ENCODE assay signal across 12 cellular contexts in the genomic region with DNA sequence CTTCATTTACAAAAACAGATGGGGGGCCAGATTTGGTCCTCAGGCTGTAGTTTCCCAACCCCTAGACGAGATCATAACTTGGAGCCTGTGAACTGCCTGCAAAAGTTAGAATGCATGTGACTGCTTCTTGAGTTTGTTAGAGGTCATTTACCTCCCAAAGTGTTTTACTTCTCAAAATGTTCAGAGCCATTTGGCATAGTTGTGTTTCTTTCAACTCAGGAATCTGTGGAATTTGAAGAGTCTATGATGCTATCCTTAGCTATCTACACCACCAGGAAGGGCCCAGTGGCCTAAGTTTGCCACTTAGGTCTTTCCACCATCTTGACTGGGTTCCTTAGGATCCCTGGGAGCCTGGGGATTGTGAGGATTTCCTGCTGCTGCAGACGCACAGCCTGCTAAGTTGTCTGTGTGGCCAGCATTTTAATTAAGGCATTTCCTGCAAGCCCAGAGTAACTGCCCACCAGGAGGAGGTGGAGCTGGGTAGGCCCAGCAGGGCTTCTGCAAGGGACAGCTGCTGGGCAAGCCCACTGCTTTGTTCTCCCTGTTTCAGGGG. TPM values are rescaled to one million over a fixed set of nuclear protein-coding genes. Genes with fewer than 3 reads are reported as not detected.
DNase-seq lines count a peak whose midpoint lies in the region; ATAC-seq and TF ChIP-seq lines count a peak whose summit lies in the region.
"Had no signal": no experiment of that assay in that cellular context is flagged by ENCODE, and none has a peak within 500 bp of the region (broad histone marks: within the 10 kb centered on the region; RNA-seq: fewer than 3 reads in every experiment).

No MANE protein-coding gene starts in this region.

- H3K36me3 ChIP-seq in HUES64 (ENCODE audit: insufficient read depth, low read length) (peaks cover 85% of the 10 kb centered on the region), mesendoderm (ENCODE audit: control insufficient read depth, insufficient read depth, low read length) (peaks cover 21% of the 10 kb centered on the region)

- no peak overlapping the region for H2AK5ac ChIP-seq in mesendoderm (ENCODE audit: low read length)

- no peak overlapping the region for H3K4me2 ChIP-seq in mesendoderm (ENCODE audit: low read length)
- H3K4me2 ChIP-seq: BLaER1 treated with 17β-estradiol and CSF1 and Interleukin-3, amounts not matched to agents 10 nM and 100 nM; hepatocyte; KMS-11 had no signal

- no peak overlapping the region for H2BK5ac ChIP-seq in mesendoderm (ENCODE audit: low read length)

- peak overlapping the region; percentile 56 for H2BK120ac ChIP-seq in mesendoderm (ENCODE audit: low read depth, low read length)

- CTCF ChIA-PET in AG04450 (lab: Charles Lee), result no interaction called here

- H3K9ac ChIP-seq in HUES64 (ENCODE audit: low read depth, low read length) (no peak overlapping the region), mesendoderm (ENCODE audit: low read length) (no peak overlapping the region)
- H3K9ac ChIP-seq: BLaER1 treated with 17β-estradiol and CSF1 and Interleukin-3, amounts not matched to agents 10 nM and 100 nM; KMS-11 had no signal

- H3K27ac ChIP-seq in AG04450 (ENCODE audit: low read depth, low read length) (peak overlapping the region; percentile 74), HUES64 (ENCODE audit: low read depth, low read length) (peak overlapping the region; percentile 72), mesendoderm (ENCODE audit: low read depth, low read length) (peak overlapping the region; percentile 95)
- H3K27ac ChIP-seq: BLaER1 treated with 17β-estradiol and CSF1 and Interleukin-3, amounts not matched to agents 10 nM and 100 nM; KMS-11; upper lobe of right lung had no signal

- no peak overlapping the region for H2BK15ac ChIP-seq in mesendoderm (replicated peaks; ENCODE audit: low read depth)

- no peak overlapping the region for H4K8ac ChIP-seq in mesendoderm (ENCODE audit: low read depth, low read length)

- POLR2A ChIA-PET in AG04450 (lab: Yijun Ruan, JAX), result interaction anchor here (0.6 to 1.2 kb wide), 2 partner anchors 35 to 433 kb away, joined by 4 to 6 read pairs; no protein-coding TSS in a partner anchor

- peak overlapping the region; percentile 72 for H3K4ac ChIP-seq in mesendoderm (ENCODE audit: low read depth, low read length)

- no peak for DNase-seq in AG04450 (ENCODE audit: low read depth, low spot score)
- DNase-seq in dermis blood vessel endothelial cell, result peak; percentile 84
- DNase-seq in mesendoderm, result peak; percentile 98
- DNase-seq in pons (ENCODE audit: low spot score), result no peak
- no peak for DNase-seq in NCI-H1694 (lab: John Stamatoyannopoulos, UW)
- DNase-seq in medulla oblongata (ENCODE audit: extremely low spot score), result no peak
- DNase-seq: upper lobe of right lung had no signal

- H3K79me1 ChIP-seq in mesendoderm (ENCODE audit: low read length), result peaks cover 1% of the 10 kb centered on the region

- no peak overlapping the region for H3K56ac ChIP-seq in mesendoderm (ENCODE audit: low read length)

- H3K79me2 ChIP-seq in mesendoderm (ENCODE audit: control insufficient read depth, insufficient read depth, low read length), result no peaks in the 10 kb centered on the region
- H3K79me2 ChIP-seq: hepatocyte had no signal

- peak overlapping the region; percentile 87 for H3K18ac ChIP-seq in mesendoderm (ENCODE audit: low read length)

- H3K27me3 ChIP-seq in AG04450 (ENCODE audit: control insufficient read depth, insufficient read depth, low read length) (no peaks in the 10 kb centered on the region), HUES64 (ENCODE audit: insufficient read depth, low read length) (no peaks in the 10 kb centered on the region), mesendoderm (ENCODE audit: insufficient read depth, low read length, poor library complexity) (no peaks in the 10 kb centered on the region)
- H3K27me3 ChIP-seq: BLaER1 treated with 17β-estradiol and CSF1 and Interleukin-3, amounts not matched to agents 10 nM and 100 nM; hepatocyte; upper lobe of right lung had no signal

- WGBS in HUES64, result 43% methylated on average over 2 of the region's 2 CpGs
- WGBS in mesendoderm (ENCODE audit: extremely low coverage, insufficient coverage, low lambda C conversion rate), result no CpG with 5 or more reads among the region's 2 CpGs

- H3K4me1 ChIP-seq in HUES64 (ENCODE audit: insufficient read depth, low read length) (peaks cover 22% of the 10 kb centered on the region), mesendoderm (ENCODE audit: control insufficient read depth, low read depth, low read length) (peaks cover 10% of the 10 kb centered on the region)
- H3K4me1 ChIP-seq: BLaER1 treated with 17β-estradiol and CSF1 and Interleukin-3, amounts not matched to agents 10 nM and 100 nM; upper lobe of right lung had no signal

- ATAC-seq in activated CD4-positive, CD25-positive, alpha-beta regulatory T cell treated with anti-CD3 and anti-CD28 coated beads, Interleukin-2, amount 50 U/mL, for 24 hours, result no peak

- H3K4me3 ChIP-seq in AG04450 (ENCODE audit: low read depth, low read length), result no peak overlapping the region
- H3K4me3 ChIP-seq in HUES64 (ENCODE audit: low read length), result no peak overlapping the region
- no peak overlapping the region for H3K4me3 ChIP-seq in mesendoderm (ENCODE audit: low read length)
- H3K4me3 ChIP-seq: BLaER1 treated with 17β-estradiol and CSF1 and Interleukin-3, amounts not matched to agents 10 nM and 100 nM; hepatocyte; upper lobe of right lung had no signal

- TF ChIP-seq CTCF in AG04450 (IDR thresholded peaks at IDR 0.05; ENCODE audit: low read depth, low read length), result no peak

- H3K23ac ChIP-seq in mesendoderm (ENCODE audit: low read length), result no peak overlapping the region

- H4K5ac ChIP-seq in mesendoderm (ENCODE audit: low read length), result no peak overlapping the region

- H3K9me3 ChIP-seq in AG04450 (ENCODE audit: control insufficient read depth, insufficient read depth, low read length), result no peaks in the 10 kb centered on the region
- no peaks in the 10 kb centered on the region for H3K9me3 ChIP-seq in HUES64 (ENCODE audit: insufficient read depth, low read depth, low read length)
- H3K9me3 ChIP-seq: BLaER1 treated with 17β-estradiol and CSF1 and Interleukin-3, amounts not matched to agents 10 nM and 100 nM; upper lobe of right lung had no signal

RNA-seq across cellular contexts. Expression of a gene that starts 53.1 kb away (rescaled TPM):
- polyA plus RNA-seq in AG04450 (2011; rRNA removed), result 178 and 226 TPM in 2 replicates
- 623 and 647 TPM in 2 replicates for polyA minus RNA-seq in AG04450 (2011; rRNA and poly(A)+ RNA removed)
- 192 TPM for polyA plus RNA-seq in HUES64 (2013, experiment 1 of 2)
- polyA plus RNA-seq in HUES64 (2013, experiment 2 of 2), result 242 TPM
- total RNA-seq in dermis blood vessel endothelial cell, result 94.8 and 164 TPM in 2 replicates
- polyA plus RNA-seq in mesendoderm (2013, experiment 1 of 2), result 171 TPM
- 170 TPM for polyA plus RNA-seq in mesendoderm (2013, experiment 2 of 2)

Comparison
In these comparisons a context has a peak if more than half of its experiments do, and no peak if none do; other contexts are left out.
1. DNase-seq: peak in dermis blood vessel endothelial cell (single experiment) and mesendoderm (single experiment); none in AG04450 (single experiment), pons (single experiment), NCI-H1694 (single experiment) and medulla oblongata (single experiment).
2. Peak in every context shown above with its lines, with median percentiles within 50 percentile points of each other: H3K27ac ChIP-seq.